ENCODE assay signal across 21 cellular contexts in genomic region chr1:180232521-180233043, GRCh38. TPM values are rescaled to one million over a fixed set of nuclear protein-coding genes. Genes with fewer than 3 reads are reported as not detected.
DNase-seq lines count a peak whose midpoint lies in the region; ATAC-seq and TF ChIP-seq lines count a peak whose summit lies in the region.
"Had no signal": no experiment of that assay in that cellular context is flagged by ENCODE, and none has a peak within 500 bp of the region (broad histone marks: within the 10 kb centered on the region; RNA-seq: fewer than 3 reads in every experiment).

No MANE protein-coding gene starts in this region.

- no peaks in the 10 kb centered on the region for H3K36me3 ChIP-seq in HCT116 (ENCODE audit: control insufficient read depth in 1 of 2, insufficient read depth in 2 of 2, low read length in 2 of 2)
- H3K36me3 ChIP-seq in osteoblast (ENCODE audit: insufficient read depth, low read length): no peaks in the 10 kb centered on the region
- H3K36me3 ChIP-seq: tibial artery had no signal

- BruUV-seq in HCT116 (replicated peaks; lab: Mats Ljungman, UMichigan): no TSS peak

- peak overlapping the region; percentile 62 for H3K4me3 Mint-ChIP-seq in activated CD4-positive, alpha-beta T cell treated with anti-CD3 and anti-CD28 coated beads for 36 hours
- peak overlapping the region; percentile 7 for H3K4me3 Mint-ChIP-seq in activated B cell treated with CpG ODN at 0.5 μM for 24 hours
- peak overlapping the region in 9 of 10 donors; percentile 24 to 84 (median 78) for H3K4me3 Mint-ChIP-seq in naive thymus-derived CD8-positive, alpha-beta T cell

- H3K36me3 Mint-ChIP-seq in activated CD4-positive, alpha-beta T cell treated with anti-CD3 and anti-CD28 coated beads for 36 hours (ENCODE audit: low read depth): no peaks in the 10 kb centered on the region
- no peaks in the 10 kb centered on the region for H3K36me3 Mint-ChIP-seq in activated B cell treated with CpG ODN at 0.5 μM for 24 hours (ENCODE audit: low read depth)
- peaks cover 0 to 4% (median 0%) of the 10 kb centered on the region in 3 donors for H3K36me3 Mint-ChIP-seq in naive thymus-derived CD8-positive, alpha-beta T cell

- no peak for ATAC-seq in activated CD4-positive, alpha-beta T cell treated with anti-CD3 and anti-CD28 coated beads for 36 hours
- ATAC-seq in HCT116: no peak
- ATAC-seq in activated B cell treated with CpG ODN at 0.5 μM for 24 hours (ENCODE audit: low read depth): no peak
- no peak for ATAC-seq in naive thymus-derived CD8-positive, alpha-beta T cell

- peaks cover 9% of the 10 kb centered on the region; the same call in 1 of the 2 replicates for H3K27me3 ChIP-seq in HCT116 (ENCODE audit: insufficient read depth, low read length)
- H3K27me3 ChIP-seq in osteoblast (ENCODE audit: insufficient read depth, low read length): peaks cover 92% of the 10 kb centered on the region

- no peaks in the 10 kb centered on the region for H3K9me3 ChIP-seq in HCT116 (ENCODE audit: control insufficient read depth in 1 of 2, insufficient read depth in 1 of 2, low read depth in 1 of 2, low read length in 2 of 2)
- no peaks in the 10 kb centered on the region for H3K9me3 ChIP-seq in osteoblast (ENCODE audit: low read depth, low read length)
- H3K9me3 ChIP-seq: tibial artery had no signal

- H4K20me1 ChIP-seq in HCT116 (ENCODE audit: insufficient read depth): no peaks in the 10 kb centered on the region
- H4K20me1 ChIP-seq in osteoblast (ENCODE audit: insufficient read depth, low read length): peaks cover 6% of the 10 kb centered on the region

- CTCF ChIA-PET in activated CD4-positive, alpha-beta T cell treated with anti-CD3 and anti-CD28 coated beads for 36 hours (lab: Charles Lee): interaction anchor here (0.6 kb wide), 1 partner anchor 50 kb away, joined by 3 read pairs; no protein-coding TSS in a partner anchor
- CTCF ChIA-PET in HCT116 (lab: Charles Lee) (interaction anchor here (0.9 kb wide), 1 partner anchor 16 kb away, joined by 3 read pairs; no protein-coding TSS in a partner anchor), activated B cell treated with CpG ODN at 0.5 μM for 24 hours (lab: Charles Lee) (no interaction called here)

- intact Hi-C loops in activated CD4-positive, alpha-beta T cell treated with anti-CD3 and anti-CD28 coated beads for 36 hours (cut with DNase I, micrococcal nuclease): no loop called here
- intact Hi-C loops in HCT116 (cut with micrococcal nuclease): no loop called here
- intact Hi-C loops in activated B cell treated with CpG ODN at 0.5 μM for 24 hours (cut with micrococcal nuclease): loop anchor here (5.0 kb wide), 1 partner anchor 400 kb away; the partner anchor contains the start of gene XPR1

- peaks cover 69% of the 10 kb centered on the region for H3K27me3 Mint-ChIP-seq in activated CD4-positive, alpha-beta T cell treated with anti-CD3 and anti-CD28 coated beads for 36 hours
- H3K27me3 Mint-ChIP-seq in activated B cell treated with CpG ODN at 0.5 μM for 24 hours: peaks cover 57% of the 10 kb centered on the region
- peaks cover 41 to 81% (median 64%) of the 10 kb centered on the region in 5 donors for H3K27me3 Mint-ChIP-seq in naive thymus-derived CD8-positive, alpha-beta T cell

- DNase-seq in activated CD4-positive, alpha-beta T cell treated with anti-CD3 and anti-CD28 coated beads for 36 hours: no peak
- DNase-seq in activated CD4-positive, alpha-beta T cell treated with anti-CD3 and anti-CD28 coated beads, Interleukin-2, amount 50 U/mL, for 4 hours: no peak
- DNase-seq in HCT116 (ENCODE audit: low read depth, low spot score) (no peak), activated B cell treated with CpG ODN at 0.5 μM for 24 hours (no peak), osteoblast (ENCODE audit: insufficient read length, low spot score, missing footprints) (no peak), substantia nigra (lab: John Stamatoyannopoulos, UW) (no peak)
- no peak for DNase-seq in naive thymus-derived CD8-positive, alpha-beta T cell
- no peak for DNase-seq in stimulated activated CD4-positive, alpha-beta T cell treated with anti-CD3 and anti-CD28 coated beads, Interleukin-4, amount 100 ng/mL, for 4 hours
- DNase-seq: activated CD4-positive, alpha-beta T cell treated with anti-CD3 and anti-CD28 coated beads, Interleukin-2, amount 10 ng/mL, durations not matched to agents 7 days and 5 days; activated CD8-positive, alpha-beta memory T cell treated with anti-CD3 and anti-CD28 coated beads, Interleukin-2, amount 50 U/mL, for 48 hours; GM23248; NCI-H1930; NCI-H2227 treated with DMSO at 0.1 percent for 48 hours; NCI-H748 treated with DMSO at 0.1 percent for 48 hours; OCI-M1; SHP77; stimulated activated CD4-positive, alpha-beta T cell treated with anti-CD3 and anti-CD28 coated beads, Interleukin-12 subunit alpha, Interleukin-12 subunit beta, amount 100 ng/mL, for 4 hours had no signal

- no peak for TF ChIP-seq RAD21 in HCT116 (IDR thresholded peaks at IDR 0.05; ENCODE audit: low read depth)

- H3K79me2 ChIP-seq in HCT116 (ENCODE audit: insufficient read depth, low read length): no peaks in the 10 kb centered on the region
- no peaks in the 10 kb centered on the region for H3K79me2 ChIP-seq in osteoblast (ENCODE audit: insufficient read depth, low read length)

- no peak overlapping the region for H3K9ac ChIP-seq in HCT116 (ENCODE audit: low read length)
- H3K9ac ChIP-seq: GM23248 had no signal

- H3K4me1 ChIP-seq in HCT116 (ENCODE audit: control insufficient read depth in 1 of 2, insufficient read depth in 2 of 2, low read length in 2 of 2) (peaks cover 10 to 28% of the 10 kb centered on the region in 2 experiments), osteoblast (ENCODE audit: insufficient read depth, low read length) (peaks cover 12% of the 10 kb centered on the region)

- H3K4me1 Mint-ChIP-seq in activated CD4-positive, alpha-beta T cell treated with anti-CD3 and anti-CD28 coated beads for 36 hours: peaks cover 31% of the 10 kb centered on the region
- peaks cover 50% of the 10 kb centered on the region for H3K4me1 Mint-ChIP-seq in activated B cell treated with CpG ODN at 0.5 μM for 24 hours
- H3K4me1 Mint-ChIP-seq in naive thymus-derived CD8-positive, alpha-beta T cell: peaks cover 17 to 58% (median 53%) of the 10 kb centered on the region in 4 donors

- no peak for TF ChIP-seq POLR2A in HCT116 (IDR thresholded peaks at IDR 0.05; ENCODE audit: borderline replicate concordance, extremely low read depth, insufficient read depth, insufficient read length)

- TF ChIP-seq CTCF in HCT116 (IDR thresholded peaks at IDR 0.05 in 2 of 3, conservative IDR thresholded peaks at IDR 0.05 in 1 of 3; ENCODE audit: borderline replicate concordance in 1 of 3, insufficient read depth in 1 of 3, low read depth in 2 of 3, low read length in 2 of 3) (no peak), activated B cell treated with CpG ODN at 0.5 μM for 24 hours (IDR thresholded peaks at IDR 0.05) (no peak), osteoblast (IDR thresholded peaks at IDR 0.05; ENCODE audit: extremely low read depth, low read depth, low read length) (no peak)

- H3K9me3 Mint-ChIP-seq in activated CD4-positive, alpha-beta T cell treated with anti-CD3 and anti-CD28 coated beads for 36 hours (ENCODE audit: low read depth): no peaks in the 10 kb centered on the region
- no peaks in the 10 kb centered on the region for H3K9me3 Mint-ChIP-seq in activated B cell treated with CpG ODN at 0.5 μM for 24 hours
- peaks cover 0 to 2% (median 0%) of the 10 kb centered on the region in 9 donors for H3K9me3 Mint-ChIP-seq in naive thymus-derived CD8-positive, alpha-beta T cell
- H3K9me3 Mint-ChIP-seq: activated CD4-positive, alpha-beta T cell treated with anti-CD3 and anti-CD28 coated beads, Interleukin-2, amount 10 ng/mL, durations not matched to agents 7 days and 5 days; endodermal cell; stimulated activated naive CD8-positive, alpha-beta T cell treated with anti-CD3 and anti-CD28 coated beads, Interleukin-15, Interleukin-2, amounts not matched to agents 100 ng/mL and 50 ng/mL, for 24 hours had no signal

- no peak overlapping the region for H3K27ac ChIP-seq in HCT116 (ENCODE audit: low read depth, low read length)
- no peak overlapping the region for H3K27ac ChIP-seq in osteoblast (ENCODE audit: low read depth, low read length)
- H3K27ac ChIP-seq in substantia nigra (ENCODE audit: low read depth, low read length, poor library complexity, severe bottlenecking): no peak overlapping the region
- H3K27ac ChIP-seq: coronary artery, GM23248, tibial artery had no signal

- H2AFZ ChIP-seq in HCT116 (ENCODE audit: low read depth, low read length, poor library complexity, severe bottlenecking) (no peak overlapping the region), osteoblast (ENCODE audit: low read length) (no peak overlapping the region)
- H2AFZ ChIP-seq: GM23248 had no signal

- H3K9me2 ChIP-seq in HCT116 (ENCODE audit: insufficient read depth): no peaks in the 10 kb centered on the region

- peak overlapping the region; percentile 100; the same call in 1 of the 2 replicates for H3K4me2 ChIP-seq in HCT116 (ENCODE audit: low read length)
- no peak overlapping the region for H3K4me2 ChIP-seq in osteoblast (ENCODE audit: insufficient read depth, low read length)

- H3K4me3 ChIP-seq in HCT116 (replicated peaks in 1 of 2; ENCODE audit: low read depth in 1 of 2, low read length in 2 of 2) (no peak overlapping the region), osteoblast (ENCODE audit: insufficient read depth, low read length) (no peak overlapping the region)
- H3K4me3 ChIP-seq: GM23248, tibial artery had no signal

- H3K27ac Mint-ChIP-seq in activated CD4-positive, alpha-beta T cell treated with anti-CD3 and anti-CD28 coated beads for 36 hours: no peak overlapping the region
- no peak overlapping the region for H3K27ac Mint-ChIP-seq in activated B cell treated with CpG ODN at 0.5 μM for 24 hours
- peak overlapping the region in 1 of 10 donors; percentile 40 for H3K27ac Mint-ChIP-seq in naive thymus-derived CD8-positive, alpha-beta T cell
- H3K27ac Mint-ChIP-seq: activated CD4-positive, alpha-beta T cell treated with anti-CD3 and anti-CD28 coated beads, Interleukin-2, amount 10 ng/mL, durations not matched to agents 7 days and 5 days; endodermal cell; stimulated activated naive CD8-positive, alpha-beta T cell treated with anti-CD3 and anti-CD28 coated beads, Interleukin-15, Interleukin-2, amounts not matched to agents 100 ng/mL and 50 ng/mL, for 24 hours had no signal

- RAD21 ChIA-PET in HCT116 (lab: Charles Lee; ENCODE audit: low non-redundant PET in 1 of 2, low total read pairs in 2 of 2, uncharacterized antibody in 2 of 2, unreplicated experiment in 2 of 2): no interaction called here

- POLR2A ChIA-PET in activated CD4-positive, alpha-beta T cell treated with anti-CD3 and anti-CD28 coated beads for 36 hours (lab: Charles Lee): no interaction called here
- POLR2A ChIA-PET in HCT116 (lab: Charles Lee) (no interaction called here), activated B cell treated with CpG ODN at 0.5 μM for 24 hours (lab: Charles Lee) (no interaction called here)
- POLR2A ChIA-PET in naive thymus-derived CD8-positive, alpha-beta T cell (lab: Charles Lee): no interaction called here

RNA-seq across cellular contexts. Expression of gene LHX4, which starts 2.5 kb away (rescaled TPM):
- total RNA-seq in activated CD4-positive, alpha-beta T cell treated with anti-CD3 and anti-CD28 coated beads for 36 hours: not detected
- total RNA-seq in HCT116 (2021; ENCODE audit: unreplicated experiment) (0.44 TPM), activated B cell treated with CpG ODN at 0.5 μM for 24 hours (not detected in 2 replicates), osteoblast (not detected in 2 replicates)
- polyA plus RNA-seq in HCT116 (2012): 0.31 TPM in 2 replicates
- total RNA-seq in naive thymus-derived CD8-positive, alpha-beta T cell: not detected
- under 1 TPM; 0.09 to 0.25 (median 0.12) TPM for polyA plus RNA-seq in naive thymus-derived CD8-positive, alpha-beta T cell
- total RNA-seq: activated CD4-positive, alpha-beta T cell treated with anti-CD3 and anti-CD28 coated beads, Interleukin-2, amount 10 ng/mL, durations not matched to agents 7 days and 5 days; endodermal cell; GM23248 had no signal

Comparison
In these comparisons a context has a peak if more than half of its experiments do, and no peak if none do; other contexts are left out.
1. H3K4me3 Mint-ChIP-seq: peak in every context shown above with its lines; median percentile 78 in naive thymus-derived CD8-positive, alpha-beta T cell; 62 in activated CD4-positive, alpha-beta T cell treated with anti-CD3 and anti-CD28 coated beads for 36 hours; 7 in activated B cell treated with CpG ODN at 0.5 μM for 24 hours.